In genomic region chr19:51668167-51668566, GRCh38 we compare ENCODE assay signal across 26 cellular contexts. TPM values are rescaled to one million over a fixed set of nuclear protein-coding genes. Genes with fewer than 3 reads are reported as not detected.
"Had no signal": no experiment of that assay in that cellular context is flagged by ENCODE, and none has a peak within 500 bp of the region (broad histone marks: within the 10 kb centered on the region; RNA-seq: fewer than 3 reads in every experiment).

No MANE protein-coding gene starts in this region.

- DNase-seq: activated CD4-positive, CD25-positive, alpha-beta regulatory T cell; activated CD8-positive, alpha-beta memory T cell treated with anti-CD3 and anti-CD28 coated beads, Interleukin-2, amount 50 U/mL, for 4 hours; activated CD8-positive, alpha-beta T cell treated with anti-CD3 and anti-CD28 coated beads for 36 hours; activated T-cell treated with anti-CD3 and anti-CD28 coated beads, Interleukin-2, amount 50 U/mL, for 72 hours; aorta; central memory CD4-positive, alpha-beta T cell; Karpas-422; MM.1S; NCI-H1105; NCI-H1436 treated with DMSO at 0.1 percent for 48 hours; NCI-H187; NCI-H2081 treated with DMSO at 0.1 percent for 48 hours; NCI-H446; NCI-H524; Peyer's patch; Right ventricle myocardium superior; T-helper 2 cell; T1000 had no signal

- H3K4me3 ChIP-seq: coronary artery, Peyer's patch, SJSA1 had no signal

- H3K4me3 Mint-ChIP-seq: activated CD8-positive, alpha-beta T cell treated with anti-CD3 and anti-CD28 coated beads for 36 hours; activated naive CD4-positive, alpha-beta T cell treated with anti-CD3 and anti-CD28 coated beads, Interleukin-2, amount 50 U/mL, for 24 hours; activated T-cell treated with anti-CD3 and anti-CD28 coated beads, Interleukin-2, amount 50 U/mL, for 72 hours had no signal

- H3K9me3 Mint-ChIP-seq: activated naive CD4-positive, alpha-beta T cell treated with anti-CD3 and anti-CD28 coated beads, Interleukin-2, amount 50 U/mL, for 24 hours; activated T-cell treated with anti-CD3 and anti-CD28 coated beads, Interleukin-2, amount 50 U/mL, for 72 hours; activated T-helper 2 cell treated with anti-CD3 and anti-CD28 coated beads, Interferon-gamma antibody, Interleukin-2, Interleukin-4, amounts not matched to agents 10 μg/mL and 5 μg/mL and 100 μg/mL, durations not matched to agents 14 hours and 24 hours and 36 hours had no signal

- H3K27ac Mint-ChIP-seq: activated CD8-positive, alpha-beta T cell treated with anti-CD3 and anti-CD28 coated beads for 36 hours; activated T-cell treated with anti-CD3 and anti-CD28 coated beads, Interleukin-2, amount 50 U/mL, for 72 hours; activated T-helper 2 cell treated with anti-CD3 and anti-CD28 coated beads, Interferon-gamma antibody, Interleukin-2, Interleukin-4, amounts not matched to agents 10 μg/mL and 5 μg/mL and 100 μg/mL, durations not matched to agents 14 hours and 24 hours and 36 hours had no signal

- H3K27ac ChIP-seq: coronary artery, Peyer's patch, RWPE1, SJSA1, VCaP had no signal

- H3K4me1 ChIP-seq: Peyer's patch, SJSA1 had no signal

- H3K9me3 ChIP-seq: Peyer's patch, SJSA1 had no signal

- H3K27me3 ChIP-seq: Peyer's patch, SJSA1 had no signal

- H3K36me3 ChIP-seq: Peyer's patch, SJSA1 had no signal

RNA-seq across cellular contexts. Expression of gene SIGLEC14, which starts 21.5 kb away (rescaled TPM):
- total RNA-seq: activated CD8-positive, alpha-beta T cell treated with anti-CD3 and anti-CD28 coated beads for 36 hours; activated T-helper 2 cell treated with anti-CD3 and anti-CD28 coated beads, Interferon-gamma antibody, Interleukin-2, Interleukin-4, amounts not matched to agents 10 μg/mL and 5 μg/mL and 100 μg/mL, durations not matched to agents 14 hours and 24 hours and 36 hours; bronchial epithelial cell; chondrocyte; SJSA1 had no signal

RNA-seq across cellular contexts. Expression of gene SIGLEC5, which starts 38.0 kb away (rescaled TPM):
- total RNA-seq: activated CD8-positive, alpha-beta T cell treated with anti-CD3 and anti-CD28 coated beads for 36 hours; activated T-cell treated with anti-CD3 and anti-CD28 coated beads, Interleukin-2, amount 50 U/mL, for 72 hours; activated T-helper 2 cell treated with anti-CD3 and anti-CD28 coated beads, Interferon-gamma antibody, Interleukin-2, Interleukin-4, amounts not matched to agents 10 μg/mL and 5 μg/mL and 100 μg/mL, durations not matched to agents 14 hours and 24 hours and 36 hours; bronchial epithelial cell; chondrocyte; Right ventricle myocardium superior; SJSA1 had no signal
- polyA plus RNA-seq: aorta had no signal

RNA-seq across cellular contexts. Expression of gene HAS1, which starts 55.6 kb away (rescaled TPM):
- total RNA-seq: activated CD8-positive, alpha-beta T cell treated with anti-CD3 and anti-CD28 coated beads for 36 hours; activated T-cell treated with anti-CD3 and anti-CD28 coated beads, Interleukin-2, amount 50 U/mL, for 72 hours; activated T-helper 2 cell treated with anti-CD3 and anti-CD28 coated beads, Interferon-gamma antibody, Interleukin-2, Interleukin-4, amounts not matched to agents 10 μg/mL and 5 μg/mL and 100 μg/mL, durations not matched to agents 14 hours and 24 hours and 36 hours; chondrocyte; SJSA1 had no signal
- polyA plus RNA-seq: aorta had no signal
